9 cellular contexts compared by ENCODE assay signal in genomic region chr9:34760196-34761040, GRCh38. TPM values are rescaled to one million over a fixed set of nuclear protein-coding genes. Genes with fewer than 3 reads are reported as not detected.
DNase-seq lines count a peak whose midpoint lies in the region; TF ChIP-seq lines count a peak whose summit lies in the region.
"Not testable (repeated sequence)": the region's sequence is repeated elsewhere in the genome, so short reads cannot be mapped to it uniquely, and the experiment has no call there.
"Had no signal": no experiment of that assay in that cellular context is flagged by ENCODE, and none has a peak within 500 bp of the region (broad histone marks: within the 10 kb centered on the region; RNA-seq: fewer than 3 reads in every experiment).

No MANE protein-coding gene starts in this region.

- H3K9me3 ChIP-seq in WERI-Rb-1 (ENCODE audit: severe bottlenecking), result not testable (repeated sequence)

- not testable (repeated sequence) for H3K36me3 ChIP-seq in WERI-Rb-1

- H3K27ac ChIP-seq in WERI-Rb-1, result not testable (repeated sequence)

- H3K27me3 ChIP-seq in WERI-Rb-1 (ENCODE audit: insufficient read depth, low read depth, severe bottlenecking), result not testable (repeated sequence)

- DNase-seq in CD1c-positive myeloid dendritic cell (ENCODE audit: extremely low spot score), result peak; percentile 33
- DNase-seq in HFF-Myc (ENCODE audit: extremely low read depth, low read depth), result not testable (repeated sequence)
- DNase-seq in NCI-H526 treated with DMSO at 0.1 percent for 48 hours (lab: John Stamatoyannopoulos, UW), result peak; percentile 37
- DNase-seq in WERI-Rb-1, result peak; percentile 74
- peak in 37 of 56 donors; percentile 3 to 76 (median 31) for DNase-seq in amygdala (lab: John Stamatoyannopoulos, UW)
- peak; percentile 4 for DNase-seq in glomerular visceral epithelial cell (ENCODE audit: extremely low spot score)
- peak; percentile 26 for DNase-seq in mucosa of gallbladder (ENCODE audit: low spot score)
- peak; percentile 8 to 40 (median 13) for DNase-seq in stimulated activated CD4-positive, alpha-beta T cell treated with anti-CD3 and anti-CD28 coated beads, TNF-alpha, amount 100 ng/mL, for 48 hours (ENCODE audit: low read depth in 3 of 3)

- TF ChIP-seq CTCF in HFF-Myc (IDR thresholded peaks at IDR 0.05; ENCODE audit: low read depth, low read length, missing control alignments) (peak; percentile 69), WERI-Rb-1 (IDR thresholded peaks at IDR 0.05; ENCODE audit: low read depth, low read length) (peak; percentile 90)

- not testable (repeated sequence) for H3K4me3 ChIP-seq in HFF-Myc (replicated peaks; ENCODE audit: low read depth, low read length); WERI-Rb-1 (ENCODE audit: low read depth, low read length)

RNA-seq across cellular contexts. Expression of gene CCL21, which starts 50.5 kb away (rescaled TPM):
- total RNA-seq in mucosa of gallbladder, result 30.2 TPM
- total RNA-seq: T-helper 1 cell treated with Interleukin-12 subunit alpha and Interleukin-12 subunit beta and Interleukin-4 antibody, amounts not matched to agents 30 ng/mL and 1 ng/mL, for 36 hours had no signal
